ENCODE assay signal across 9 cellular contexts in genomic region chr11:105852427-105852826, GRCh38.
"Had no signal": no experiment of that assay in that cellular context is flagged by ENCODE, and none has a peak within 500 bp of the region (broad histone marks: within the 10 kb centered on the region; RNA-seq: fewer than 3 reads in every experiment).

No MANE protein-coding gene starts in this region.

- H3K27ac Mint-ChIP-seq: HFFc6 had no signal

- ATAC-seq: HCT116, K562 had no signal

- H3K4me1 ChIP-seq: HAP-1 had no signal

- H3K4me3 Mint-ChIP-seq: HFFc6 had no signal

- H2AFZ ChIP-seq: GM23248 had no signal

- H3K9ac ChIP-seq: GM23248 had no signal

- H3K4me3 ChIP-seq: GM23248, HAP-1, K562 had no signal

- H3K9me3 ChIP-seq: HAP-1 had no signal

- DNase-seq: GM23248, GOT3, H7, HFFc6, IMR-90, KG1 had no signal

- H3K27ac ChIP-seq: GM23248 had no signal

- H3K36me3 ChIP-seq: HAP-1 had no signal
